In the genomic region with DNA sequence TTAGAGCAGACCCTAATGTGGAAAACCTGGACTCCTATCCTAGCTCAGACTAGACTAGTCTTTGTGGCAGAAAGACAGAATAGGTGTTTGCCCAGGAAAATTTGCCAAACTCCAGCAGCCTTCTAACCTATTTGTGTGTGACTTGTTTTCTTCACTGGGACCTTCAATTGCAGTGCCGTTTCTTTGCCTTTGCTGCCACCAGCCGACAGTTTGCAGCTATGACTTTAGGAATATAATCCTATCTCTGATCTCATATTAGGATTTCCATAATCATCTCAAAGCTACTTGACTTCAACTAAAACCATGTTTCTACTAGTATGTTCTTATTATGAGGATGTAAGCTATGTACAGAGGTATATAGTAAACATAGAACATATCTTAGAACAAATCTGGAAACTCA, we compare ENCODE assay signal across 8 cellular contexts.
DNase-seq lines count a peak whose midpoint lies in the region; ATAC-seq, FAIRE-seq and TF ChIP-seq lines count a peak whose summit lies in the region.

No MANE protein-coding gene starts in this region.

- no peaks in the 10 kb centered on the region for H3K9me3 Mint-ChIP-seq in natural killer cell

- H3K23ac ChIP-seq in mesenchymal stem cell (ENCODE audit: low read length in 2 of 2), result no peak overlapping the region

- H3K27ac ChIP-seq in heart right ventricle, result no peak overlapping the region
- H3K27ac ChIP-seq in GM12878 (ENCODE audit: control insufficient read depth, insufficient read depth), result no peak overlapping the region
- no peak overlapping the region for H3K27ac ChIP-seq in mesenchymal stem cell (ENCODE audit: low read length, poor library complexity, severe bottlenecking)

- SMC1A ChIA-PET in GM12878 (lab: Charles Lee; ENCODE audit: uncharacterized antibody, unreplicated experiment), result interaction anchor here (0.6 to 3.1 kb wide), 16 partner anchors 10 to 1751 kb away, joined by 3 to 15 read pairs (median 6); a partner anchor contains a TSS

- no peaks in the 10 kb centered on the region for H3K36me3 Mint-ChIP-seq in natural killer cell

- no peak overlapping the region for H3K18ac ChIP-seq in mesenchymal stem cell (ENCODE audit: low read depth in 1 of 2, low read length in 2 of 2)

- H3K36me3 ChIP-seq in heart right ventricle (peaks cover 0 to 25% (median 0%) of the 10 kb centered on the region in 9 donors), GM12878 (ENCODE audit: control insufficient read depth in 2 of 2, insufficient read depth in 2 of 2, low read length in 1 of 2) (no peaks in the 10 kb centered on the region), mesenchymal stem cell (ENCODE audit: control insufficient read depth in 1 of 2, insufficient read depth in 2 of 2, low read depth in 1 of 2, low read length in 2 of 2) (no peaks in the 10 kb centered on the region)

- RAD21 ChIA-PET in GM12878 (lab: Charles Lee; ENCODE audit: unreplicated experiment), result interaction anchor here (1.1 to 2.3 kb wide), 7 partner anchors 35 to 1882 kb away, joined by 3 to 11 read pairs (median 8); a partner anchor contains a TSS

- H2BK15ac ChIP-seq in mesenchymal stem cell (ENCODE audit: low read depth, poor library complexity, severe bottlenecking), result no peak overlapping the region

- H2BK5ac ChIP-seq in mesenchymal stem cell (ENCODE audit: low read depth, low read length, poor library complexity, severe bottlenecking), result no peak overlapping the region

- H3K4me1 ChIP-seq in heart right ventricle, result no peaks in the 10 kb centered on the region
- H3K4me1 ChIP-seq in GM12878 (ENCODE audit: control insufficient read depth, insufficient read depth, low read length), result no peaks in the 10 kb centered on the region
- H3K4me1 ChIP-seq in mesenchymal stem cell (ENCODE audit: control insufficient read depth, insufficient read depth, low read depth, low read length), result no peaks in the 10 kb centered on the region

- H3K79me2 ChIP-seq in GM12878 (ENCODE audit: control insufficient read depth, insufficient read depth, low read length), result no peaks in the 10 kb centered on the region

- TF ChIP-seq RAD21 in GM12878 (IDR thresholded peaks at IDR 0.05; ENCODE audit: insufficient read depth, low read depth, low read length), result peak; percentile 44

- no peak overlapping the region for H4K8ac ChIP-seq in mesenchymal stem cell (ENCODE audit: low read length)

- POLR2A ChIA-PET in GM12878 (lab: Charles Lee), result interaction anchor here (0.7 to 1.5 kb wide), 2 partner anchors 28 to 131 kb away, joined by 3 to 4 read pairs; a partner anchor contains a TSS

- no peak overlapping the region for H2BK120ac ChIP-seq in mesenchymal stem cell (ENCODE audit: low read depth, low read length)

- no peaks in the 10 kb centered on the region for H3K27me3 Mint-ChIP-seq in natural killer cell (ENCODE audit: low read depth in 2 of 2)

- H3K27me3 ChIP-seq in heart right ventricle (peaks cover 0 to 8% (median 0%) of the 10 kb centered on the region in 7 donors), GM12878 (replicated peaks in 1 of 2; ENCODE audit: control insufficient read depth in 2 of 2, insufficient read depth in 2 of 2, low read length in 1 of 2) (no peaks in the 10 kb centered on the region), mesenchymal stem cell (ENCODE audit: control insufficient read depth in 1 of 2, insufficient read depth in 1 of 2, low read length in 2 of 2) (no peaks in the 10 kb centered on the region)

- no peak overlapping the region for H2BK12ac ChIP-seq in mesenchymal stem cell (ENCODE audit: low read length in 2 of 2)

- intact Hi-C loops in heart right ventricle (cut with DNase I), result loop anchor here in 3 of 10 donors (5.0 to 10.0 kb wide), 2 partner anchors 115 to 117 kb away; a partner anchor contains a TSS
- intact Hi-C loops in left ventricle myocardium superior (cut with micrococcal nuclease), result no loop called here
- intact Hi-C loops in GM12878 (cut with micrococcal nuclease; ENCODE audit: unreplicated experiment), result loop anchor here (1.0 to 5.0 kb wide), 3 partner anchors 63 to 1750 kb away; no protein-coding TSS in a partner anchor
- intact Hi-C loops in natural killer cell (cut with micrococcal nuclease), result no loop called here

- CTCF ChIA-PET in GM12878 (lab: Yijun Ruan, JAX), result interaction anchor here (0.7 to 4.3 kb wide), 17 partner anchors 19 to 1882 kb away, joined by 3 to 22 read pairs (median 3); a partner anchor contains a TSS

- no peak overlapping the region for H3K14ac ChIP-seq in mesenchymal stem cell (ENCODE audit: low read length in 2 of 2)

- TF ChIP-seq POLR2A in GM12878 (IDR thresholded peaks at IDR 0.05; ENCODE audit: low read depth, low read length), result no peak

- no peak overlapping the region for H3K4me3 ChIP-seq in heart right ventricle
- H3K4me3 ChIP-seq in GM12878, result no peak overlapping the region
- H3K4me3 ChIP-seq in mesenchymal stem cell (ENCODE audit: insufficient read depth in 1 of 2, low read depth in 1 of 2, low read length in 2 of 2), result no peak overlapping the region

- no TSS peak for BruUV-seq in GM12878 (replicated peaks; lab: Mats Ljungman, UMichigan)

- H3K4ac ChIP-seq in mesenchymal stem cell (ENCODE audit: low read depth in 1 of 2, low read length in 2 of 2), result no peak overlapping the region

- peaks cover 0 to 4% of the 10 kb centered on the region in 2 donors for H3K4me1 Mint-ChIP-seq in natural killer cell

- H3K9me3 ChIP-seq in heart right ventricle, result peaks cover 0 to 5% (median 0%) of the 10 kb centered on the region in 11 donors
- no peaks in the 10 kb centered on the region for H3K9me3 ChIP-seq in GM12878 (replicated peaks; ENCODE audit: control insufficient read depth, insufficient read depth, low read length)
- H3K9me3 ChIP-seq in mesenchymal stem cell (ENCODE audit: control insufficient read depth, low read length), result no peaks in the 10 kb centered on the region

- H2AFZ ChIP-seq in GM12878 (ENCODE audit: control insufficient read depth, low read depth, low read length), result no peak overlapping the region
- no peak overlapping the region for H2AFZ ChIP-seq in mesenchymal stem cell (ENCODE audit: low read depth, low read length)

- TF ChIP-seq CTCF in heart right ventricle (IDR thresholded peaks at IDR 0.05) (peak in 8 of 9 donors; percentile 19 to 55 (median 45)), GM12878 (IDR thresholded peaks at IDR 0.05 in 2 of 3, conservative IDR thresholded peaks at IDR 0.05 in 1 of 3; ENCODE audit: control insufficient read depth in 2 of 3, extremely low read depth in 1 of 3, insufficient read depth in 1 of 3, low read depth in 3 of 3, low read length in 3 of 3) (peak; percentile 18 to 76 (median 41); a peak in 4 of 6 replicates), natural killer cell (IDR thresholded peaks at IDR 0.05) (no peak)

- no peak for FAIRE-seq in GM12878 (lab: Jason Lieb, UNC)

- DNase-seq in heart right ventricle, result peak in 1 of 2 donors; percentile 4
- no peak for DNase-seq in left ventricle myocardium superior
- peak; percentile 5 for DNase-seq in NCI-H2107 (lab: John Stamatoyannopoulos, UW)
- no peak for DNase-seq in GM12878 (ENCODE audit: low read depth, low spot score)
- peak; percentile 27 for DNase-seq in medulla oblongata (ENCODE audit: extremely low spot score)
- no peak for DNase-seq in mesenchymal stem cell
- no peak for DNase-seq in natural killer cell

- H4K91ac ChIP-seq in mesenchymal stem cell (ENCODE audit: low read length), result no peak overlapping the region

- WGBS in heart right ventricle, 2 donors, result 37 to 54% methylated on average over 2 of the region's 2 CpGs
- 3% methylated on average over 2 of the region's 2 CpGs for WGBS in GM12878 (ENCODE audit: insufficient coverage, insufficient replicate concordance, low lambda C conversion rate, missing lambda C conversion rate)
- WGBS in mesenchymal stem cell, result no CpG with 5 or more reads among the region's 2 CpGs

- peak in 1 of 8 donors; percentile 22 for ATAC-seq in heart right ventricle
- ATAC-seq in left ventricle myocardium superior, result no peak
- ATAC-seq in GM12878, result peak; percentile 71
- no peak for ATAC-seq in HG03159 (IDR thresholded peaks at IDR 0.05; ENCODE audit: unreplicated experiment)
- no peak for ATAC-seq in natural killer cell

- H2AK5ac ChIP-seq in mesenchymal stem cell (ENCODE audit: low read length, severe bottlenecking), result no peak overlapping the region

- H3K4me3 Mint-ChIP-seq in natural killer cell, result no peak overlapping the region

- no peak overlapping the region for H3K9ac ChIP-seq in GM12878 (ENCODE audit: control insufficient read depth, insufficient read depth, low read length)
- H3K9ac ChIP-seq in mesenchymal stem cell (ENCODE audit: low read length), result no peak overlapping the region

- H4K20me1 ChIP-seq in GM12878 (ENCODE audit: control insufficient read depth, insufficient read depth), result no peaks in the 10 kb centered on the region

- in situ Hi-C loops in GM12878 (cut with MboI), result loop anchor here (10.0 kb wide), 3 partner anchors 125 to 1755 kb away; no protein-coding TSS in a partner anchor

- no peak overlapping the region for H3K27ac Mint-ChIP-seq in natural killer cell

- H3K4me2 ChIP-seq in GM12878 (ENCODE audit: control insufficient read depth, insufficient read depth) (no peak overlapping the region), mesenchymal stem cell (ENCODE audit: low read length, poor library complexity, severe bottlenecking) (no peak overlapping the region)

- H3K79me1 ChIP-seq in mesenchymal stem cell (replicated peaks; ENCODE audit: low read length, poor library complexity, severe bottlenecking), result no peaks in the 10 kb centered on the region

- TF ChIP-seq EP300 in GM12878 (IDR thresholded peaks at IDR 0.05; ENCODE audit: borderline replicate concordance in 1 of 2, control insufficient read depth in 1 of 2, low read depth in 2 of 2, low read length in 2 of 2), result no peak

TF ChIP-seq in GM12878, 131 proteins besides CTCF, POLR2A, EP300 and RAD21:
- TF ChIP-seq SMC3 (IDR thresholded peaks at IDR 0.05; ENCODE audit: borderline replicate concordance, low read length) (peak; percentile 65; the same call in 1 of the 2 replicates), POU2F2 (IDR thresholded peaks at IDR 0.05; ENCODE audit: borderline replicate concordance, low read depth, low read length) (no peak)

Comparison
In these comparisons a context has a peak if more than half of its experiments do, and no peak if none do; other contexts are left out.
1. DNase-seq: peak in NCI-H2107 (single experiment) and medulla oblongata (single experiment); none in left ventricle myocardium superior (single experiment), GM12878 (single experiment), mesenchymal stem cell (single experiment) and natural killer cell (single experiment).